Comparison of ENCODE assay signal across 15 cellular contexts in the genomic region with DNA sequence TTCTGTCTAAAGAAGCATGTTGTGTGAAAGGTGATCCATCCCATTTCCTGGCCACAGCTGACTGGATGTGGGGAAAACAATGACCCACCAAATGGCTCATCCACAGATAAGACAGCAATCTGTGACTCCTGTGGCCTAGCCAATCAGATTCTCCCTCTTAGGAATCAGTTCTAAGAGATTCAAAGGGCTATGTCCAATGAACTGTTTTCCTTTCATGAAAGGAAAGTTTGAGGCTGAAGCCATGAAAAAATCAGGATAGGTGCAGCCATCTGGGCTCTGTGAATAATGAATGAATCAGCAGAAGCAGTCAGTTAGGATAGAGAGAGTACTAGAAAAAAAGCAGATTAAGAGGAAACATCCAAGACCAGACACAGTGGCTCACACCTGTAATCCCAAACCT.
DNase-seq lines count a peak whose midpoint lies in the region; ATAC-seq, FAIRE-seq and TF ChIP-seq lines count a peak whose summit lies in the region.
"Had no signal": no experiment of that assay in that cellular context is flagged by ENCODE, and none has a peak within 500 bp of the region (broad histone marks: within the 10 kb centered on the region; RNA-seq: fewer than 3 reads in every experiment).

No MANE protein-coding gene starts in this region.

- peak; percentile 92 for FAIRE-seq in H54 (lab: Jason Lieb, UNC)
- peak; percentile 20 for FAIRE-seq in astrocyte (lab: Jason Lieb, UNC)
- FAIRE-seq in keratinocyte (lab: Jason Lieb, UNC), result peak; percentile 84
- FAIRE-seq: GM12878 had no signal

- H3K4me3 ChIP-seq in astrocyte (ENCODE audit: insufficient read depth, low read depth, low read length) (no peak overlapping the region), keratinocyte (ENCODE audit: control insufficient read depth in 2 of 3, extremely low read depth in 1 of 3, insufficient read depth in 2 of 3, low read depth in 1 of 3, low read length in 3 of 3) (no peak overlapping the region)
- H3K4me3 ChIP-seq in CD4-positive, alpha-beta memory T cell (ENCODE audit: low read length in 2 of 2), result no peak overlapping the region
- H3K4me3 ChIP-seq: GM12878, SK-N-MC had no signal

- dilution Hi-C loops in keratinocyte (cut with MboI; ENCODE audit: extremely low pct_ligation_motif_present, low sequenced_read_pairs), result no loop called here

- H3K4me1 Mint-ChIP-seq in astrocyte (ENCODE audit: low read depth, unreplicated experiment), result peaks cover 16% of the 10 kb centered on the region
- H3K4me1 Mint-ChIP-seq in CD4-positive, alpha-beta memory T cell, result no peaks in the 10 kb centered on the region

- H3K4me1 ChIP-seq in astrocyte (ENCODE audit: insufficient read depth, low read length) (peaks cover 17% of the 10 kb centered on the region), keratinocyte (ENCODE audit: control insufficient read depth, extremely low read depth, insufficient read depth, low read length) (peaks cover 22% of the 10 kb centered on the region)
- no peaks in the 10 kb centered on the region for H3K4me1 ChIP-seq in CD4-positive, alpha-beta memory T cell (ENCODE audit: insufficient read depth, low read length)

- H3K27ac ChIP-seq in astrocyte (ENCODE audit: low read depth, low read length) (peak overlapping the region; percentile 51), keratinocyte (ENCODE audit: control insufficient read depth, insufficient read depth, low read length) (peak overlapping the region; percentile 44)
- no peak overlapping the region for H3K27ac ChIP-seq in CD4-positive, alpha-beta memory T cell (ENCODE audit: low read depth, low read length)
- H3K27ac ChIP-seq: SK-N-MC had no signal

- H3K9me3 Mint-ChIP-seq in astrocyte (ENCODE audit: unreplicated experiment), result no peaks in the 10 kb centered on the region
- no peaks in the 10 kb centered on the region for H3K9me3 Mint-ChIP-seq in CD4-positive, alpha-beta memory T cell

- no peak overlapping the region for H3K4me3 Mint-ChIP-seq in astrocyte (ENCODE audit: unreplicated experiment)
- H3K4me3 Mint-ChIP-seq in CD4-positive, alpha-beta memory T cell, result no peak overlapping the region
- H3K4me3 Mint-ChIP-seq: activated naive CD8-positive, alpha-beta T cell treated with anti-CD3 and anti-CD28 coated beads for 36 hours had no signal

- peak; percentile 45 for DNase-seq in ACHN
- DNase-seq in H54 (ENCODE audit: insufficient read length, low spot score), result peak; percentile 22
- DNase-seq in astrocyte (ENCODE audit: low read depth), result peak; percentile 71
- DNase-seq in keratinocyte (ENCODE audit: low read depth, low spot score), result peak; percentile 55
- DNase-seq in CD4-positive, alpha-beta memory T cell, result no peak
- DNase-seq in activated CD4-positive, alpha-beta T cell treated with anti-CD3 and anti-CD28 coated beads, Interleukin-2, amount 50 U/mL, for 1 hour, result no peak
- no peak for DNase-seq in COLO668 (lab: John Stamatoyannopoulos, UW; ENCODE audit: unreplicated experiment)
- DNase-seq: activated naive CD8-positive, alpha-beta T cell treated with anti-CD3 and anti-CD28 coated beads for 36 hours; AML-193; DMS79 treated with DMSO at 0.1 percent for 48 hours; NCI-H187 had no signal

- peak overlapping the region; percentile 85 for H3K27ac Mint-ChIP-seq in astrocyte (ENCODE audit: unreplicated experiment)
- H3K27ac Mint-ChIP-seq in CD4-positive, alpha-beta memory T cell, result no peak overlapping the region
- H3K27ac Mint-ChIP-seq: activated naive CD8-positive, alpha-beta T cell treated with anti-CD3 and anti-CD28 coated beads for 36 hours; progenitor cell of endocrine pancreas had no signal

- H3K27me3 ChIP-seq in astrocyte (ENCODE audit: insufficient read depth, low read length) (no peaks in the 10 kb centered on the region), keratinocyte (ENCODE audit: control insufficient read depth, extremely low read depth, insufficient read depth, low read length) (no peaks in the 10 kb centered on the region)
- H3K27me3 ChIP-seq in CD4-positive, alpha-beta memory T cell (ENCODE audit: insufficient read depth, low read length), result no peaks in the 10 kb centered on the region

- CTCF ChIA-PET in CD4-positive, alpha-beta memory T cell (lab: Charles Lee; ENCODE audit: partially characterized antibody), result no interaction called here

- TF ChIP-seq CTCF in astrocyte (IDR thresholded peaks at IDR 0.05; ENCODE audit: insufficient read depth, low read depth, low read length) (no peak), keratinocyte (optimal IDR thresholded peaks at IDR 0.05 in 1 of 3, IDR thresholded peaks at IDR 0.05 in 1 of 3, conservative IDR thresholded peaks at IDR 0.05 in 1 of 3; ENCODE audit: extremely low read depth in 1 of 3, insufficient read depth in 2 of 3, low read length in 3 of 3) (no peak)

- H3K36me3 Mint-ChIP-seq in astrocyte (ENCODE audit: low read depth, unreplicated experiment), result no peaks in the 10 kb centered on the region
- no peaks in the 10 kb centered on the region for H3K36me3 Mint-ChIP-seq in CD4-positive, alpha-beta memory T cell

- POLR2A ChIA-PET in CD4-positive, alpha-beta memory T cell (lab: Charles Lee; ENCODE audit: partially characterized antibody), result no interaction called here

- in situ Hi-C loops in ACHN (cut with HindIII; ENCODE audit: low pct_ligation_motif_present, low pct_unique_long_range_greater_than_20kb, low sequenced_read_pairs), result no loop called here

- H3K9me3 ChIP-seq in astrocyte (ENCODE audit: insufficient read depth, low read depth, low read length), result no peaks in the 10 kb centered on the region
- no peaks in the 10 kb centered on the region for H3K9me3 ChIP-seq in keratinocyte (ENCODE audit: control insufficient read depth, low read depth, low read length)
- no peaks in the 10 kb centered on the region for H3K9me3 ChIP-seq in CD4-positive, alpha-beta memory T cell (ENCODE audit: control insufficient read depth in 1 of 2, low read length in 2 of 2)

- H4K20me1 ChIP-seq in astrocyte (ENCODE audit: insufficient read depth, low read length) (no peaks in the 10 kb centered on the region), keratinocyte (ENCODE audit: control insufficient read depth, extremely low read depth, insufficient read depth, low read length) (no peaks in the 10 kb centered on the region)

- H2AFZ ChIP-seq in astrocyte (ENCODE audit: low read depth, low read length), result no peak overlapping the region
- H2AFZ ChIP-seq in keratinocyte (ENCODE audit: control insufficient read depth, low read length), result peak overlapping the region; percentile 12

- H3K9ac ChIP-seq in astrocyte (ENCODE audit: low read length) (peak overlapping the region; percentile 50), keratinocyte (ENCODE audit: control insufficient read depth, extremely low read depth, insufficient read depth, low read length) (no peak overlapping the region)

- H3K4me2 ChIP-seq in astrocyte (ENCODE audit: low read length), result peak overlapping the region; percentile 71
- H3K4me2 ChIP-seq in keratinocyte (ENCODE audit: control insufficient read depth, extremely low read depth, insufficient read depth, low read depth, low read length), result peak overlapping the region; percentile 49

- no peaks in the 10 kb centered on the region for H3K9me1 ChIP-seq in keratinocyte (ENCODE audit: control insufficient read depth, extremely low read depth, insufficient read depth, low read length)

- intact Hi-C loops in CD4-positive, alpha-beta memory T cell (cut with micrococcal nuclease), result no loop called here

- no peak for ATAC-seq in HG02938 (IDR thresholded peaks at IDR 0.05; ENCODE audit: unreplicated experiment)
- ATAC-seq: GM12878 had no signal

- no peaks in the 10 kb centered on the region for H3K79me2 ChIP-seq in astrocyte (ENCODE audit: insufficient read depth, low read length)
- no peaks in the 10 kb centered on the region for H3K79me2 ChIP-seq in keratinocyte (ENCODE audit: control insufficient read depth, insufficient read depth, low read length)

- H3K36me3 ChIP-seq in astrocyte (ENCODE audit: insufficient read depth, low read length) (no peaks in the 10 kb centered on the region), keratinocyte (ENCODE audit: control insufficient read depth in 2 of 2, extremely low read depth in 1 of 2, insufficient read depth in 2 of 2, low read length in 2 of 2) (no peaks in the 10 kb centered on the region)
- no peaks in the 10 kb centered on the region for H3K36me3 ChIP-seq in CD4-positive, alpha-beta memory T cell (ENCODE audit: insufficient read depth, low read length)

- TF ChIP-seq POLR2A in H54 (IDR thresholded peaks at IDR 0.05; ENCODE audit: low read depth, low read length), result no peak

- H3K27me3 Mint-ChIP-seq in astrocyte (ENCODE audit: low read depth, unreplicated experiment), result no peaks in the 10 kb centered on the region
- H3K27me3 Mint-ChIP-seq in CD4-positive, alpha-beta memory T cell, result peaks cover 0 to 2% of the 10 kb centered on the region in 2 donors
- H3K27me3 Mint-ChIP-seq: activated naive CD8-positive, alpha-beta T cell treated with anti-CD3 and anti-CD28 coated beads for 36 hours; progenitor cell of endocrine pancreas had no signal

Comparison
In these comparisons a context has a peak if more than half of its experiments do, and no peak if none do; other contexts are left out.
1. DNase-seq: peak in ACHN (single experiment), H54 (single experiment), astrocyte (single experiment) and keratinocyte (single experiment); none in CD4-positive, alpha-beta memory T cell (0 of 5), activated CD4-positive, alpha-beta T cell treated with anti-CD3 and anti-CD28 coated beads, Interleukin-2, amount 50 U/mL, for 1 hour (single experiment) and COLO668 (single experiment).